In the genomic region with DNA sequence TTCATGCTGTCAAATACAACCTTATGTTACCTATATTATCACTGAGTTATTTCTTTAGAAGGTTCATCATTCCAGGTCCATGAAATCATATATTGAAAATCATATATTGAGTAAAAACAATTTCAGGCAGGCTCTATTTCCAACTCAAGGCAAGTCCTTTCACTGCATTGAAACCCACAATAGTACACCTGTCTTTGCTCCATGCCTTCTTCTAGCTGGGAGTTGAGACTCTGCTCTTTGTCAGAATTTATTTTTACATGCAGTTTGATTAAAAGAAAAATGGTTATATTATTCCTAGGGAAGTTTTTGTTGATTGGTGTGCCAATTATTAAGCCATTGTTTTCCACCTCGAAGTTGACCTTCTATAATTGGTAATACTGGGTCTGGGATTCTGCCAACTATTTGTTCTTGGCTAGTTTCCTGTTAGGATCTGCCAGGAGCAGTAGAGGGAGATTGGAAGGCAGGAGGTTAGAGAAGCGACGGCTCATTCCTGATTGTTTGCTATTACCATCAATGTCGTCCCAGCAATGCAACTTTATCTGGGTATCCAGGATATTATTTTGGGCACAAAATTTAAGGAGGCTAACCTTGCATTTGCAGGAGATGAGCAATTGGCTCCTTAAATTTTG, we compare ENCODE assay signal across 26 cellular contexts.
DNase-seq lines count a peak whose midpoint lies in the region; ATAC-seq, FAIRE-seq and TF ChIP-seq lines count a peak whose summit lies in the region.
"Had no signal": no experiment of that assay in that cellular context is flagged by ENCODE, and none has a peak within 500 bp of the region (broad histone marks: within the 10 kb centered on the region; RNA-seq: fewer than 3 reads in every experiment).

No MANE protein-coding gene starts in this region.

- FAIRE-seq in pancreas (lab: Jason Lieb, UNC): no peak
- FAIRE-seq: G401.6, GM12892, GM18507, K562 had no signal

- H3K27ac ChIP-seq in right atrium auricular region: no peak overlapping the region
- no peak overlapping the region for H3K27ac ChIP-seq in body of pancreas
- peak overlapping the region; percentile 36 for H3K27ac ChIP-seq in left ventricle myocardium inferior (replicated peaks)
- H3K27ac ChIP-seq in pancreas: no peak overlapping the region
- H3K27ac ChIP-seq: PC-9 had no signal

- H3K9me3 ChIP-seq in right atrium auricular region (peaks cover 0 to 13% of the 10 kb centered on the region in 2 donors), body of pancreas (no peaks in the 10 kb centered on the region), left ventricle myocardium inferior (replicated peaks) (peaks cover 37% of the 10 kb centered on the region), pancreas (no peaks in the 10 kb centered on the region)
- H3K9me3 ChIP-seq: SK-N-SH had no signal

- no peaks in the 10 kb centered on the region for H3K36me3 ChIP-seq in right atrium auricular region
- no peaks in the 10 kb centered on the region for H3K36me3 ChIP-seq in body of pancreas (replicated peaks in 1 of 2; ENCODE audit: insufficient read depth in 1 of 2, low read depth in 2 of 2)
- H3K36me3 ChIP-seq in left ventricle myocardium inferior: no peaks in the 10 kb centered on the region
- no peaks in the 10 kb centered on the region for H3K36me3 ChIP-seq in pancreas

- H3K4me1 ChIP-seq in right atrium auricular region: peaks cover 0 to 6% of the 10 kb centered on the region in 2 donors
- H3K4me1 ChIP-seq in body of pancreas: peaks cover 11% of the 10 kb centered on the region
- H3K4me1 ChIP-seq in left ventricle myocardium inferior: peaks cover 14% of the 10 kb centered on the region
- peaks cover 0 to 8% (median 0%) of the 10 kb centered on the region in 3 donors for H3K4me1 ChIP-seq in pancreas

- H3K27me3 ChIP-seq in right atrium auricular region (no peaks in the 10 kb centered on the region), body of pancreas (no peaks in the 10 kb centered on the region), left ventricle myocardium inferior (ENCODE audit: low read depth) (no peaks in the 10 kb centered on the region), pancreas (no peaks in the 10 kb centered on the region)

- DNase-seq in Right ventricle myocardium inferior (ENCODE audit: missing footprints) (no peak), right atrium auricular region (ENCODE audit: low spot score) (no peak), body of pancreas (peak; percentile 17 to 51 (median 32)), left ventricle myocardium inferior (no peak), pancreas (peak in 3 of 6 donors; percentile 15 to 46 (median 29)), NCI-H146 treated with DMSO at 0.1 percent for 48 hours (lab: John Stamatoyannopoulos, UW; ENCODE audit: unreplicated experiment) (no peak), NCI-H2196 treated with DMSO at 0.1 percent for 48 hours (lab: John Stamatoyannopoulos, UW; ENCODE audit: unreplicated experiment) (no peak), NAMALWA (ENCODE audit: low spot score) (no peak)
- DNase-seq: AML-193; C1 segment of cervical spinal cord; CD8-positive, alpha-beta T cell; GOT3; NCI-H1092 treated with DMSO at 0.1 percent for 48 hours; NCI-H1694; NCI-H2081; NCI-H2171; NCI-H446 treated with DMSO at 0.1 percent for 48 hours; NCI-H69; PC-9; RPMI8226; SIG-M5; SK-N-SH had no signal

- TF ChIP-seq CTCF in right atrium auricular region (IDR thresholded peaks at IDR 0.05) (no peak), body of pancreas (IDR thresholded peaks at IDR 0.05) (no peak), left ventricle myocardium inferior (IDR thresholded peaks at IDR 0.05; ENCODE audit: borderline replicate concordance) (no peak), pancreas (IDR thresholded peaks at IDR 0.05) (no peak)

- intact Hi-C loops in Right ventricle myocardium inferior (cut with DNase I) (no loop called here), body of pancreas (cut with DNase I) (no loop called here), left ventricle myocardium inferior (cut with micrococcal nuclease) (no loop called here), pancreas (cut with DNase I) (no loop called here)

- 19 to 32% methylated on average over 4 of the region's 4 CpGs for WGBS in body of pancreas, 2 donors
- WGBS in pancreas, 2 donors: 10 to 13% methylated on average over 4 of the region's 4 CpGs

- H3K4me3 ChIP-seq in right atrium auricular region (no peak overlapping the region), body of pancreas (no peak overlapping the region), left ventricle myocardium inferior (no peak overlapping the region), pancreas (no peak overlapping the region)
- H3K4me3 ChIP-seq: K562, PC-9 had no signal

- peak; percentile 60 for ATAC-seq in Right ventricle myocardium inferior
- peak; percentile 75 for ATAC-seq in body of pancreas
- ATAC-seq in pancreas: peak; percentile 51 to 89 (median 86)
- ATAC-seq: CD8-positive, alpha-beta T cell; K562 had no signal

- no peak for TF ChIP-seq POLR2A in body of pancreas (IDR thresholded peaks at IDR 0.05)

Comparison
In these comparisons a context has a peak if more than half of its experiments do, and no peak if none do; other contexts are left out.
1. DNase-seq: peak in body of pancreas (4 of 4); none in Right ventricle myocardium inferior (single experiment), right atrium auricular region (single experiment), left ventricle myocardium inferior (single experiment), NCI-H146 treated with DMSO at 0.1 percent for 48 hours (single experiment), NCI-H2196 treated with DMSO at 0.1 percent for 48 hours (single experiment) and NAMALWA (single experiment).
2. Peak in every context shown above with its lines, with median percentiles within 50 percentile points of each other: ATAC-seq.